In the genomic region with DNA sequence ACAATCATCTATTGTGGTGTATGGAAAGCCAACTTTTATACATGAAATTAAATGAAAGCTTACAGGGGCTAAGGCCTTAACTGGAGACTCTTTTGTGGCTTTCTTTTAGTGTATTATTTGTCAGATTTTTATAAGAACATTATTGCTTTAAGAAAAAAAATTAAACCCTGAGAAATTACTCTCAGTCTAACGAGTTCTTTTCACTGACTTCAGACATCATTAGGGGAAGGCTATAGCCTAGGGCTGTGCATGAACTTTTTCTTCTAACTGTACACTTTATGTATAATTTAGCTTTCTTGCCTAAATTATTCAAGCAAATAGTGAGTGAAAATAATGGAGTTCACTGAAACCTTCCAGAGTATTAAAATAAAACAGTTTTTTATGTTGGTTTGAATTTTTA, we compare ENCODE assay signal across 10 cellular contexts.
"Had no signal": no experiment of that assay in that cellular context is flagged by ENCODE, and none has a peak within 500 bp of the region (broad histone marks: within the 10 kb centered on the region; RNA-seq: fewer than 3 reads in every experiment).

No MANE protein-coding gene starts in this region.

- DNase-seq: GM23248, GOT3, H7, HFFc6, KBM-7 had no signal

- H3K9me3 ChIP-seq: HAP-1 had no signal

- H3K4me1 Mint-ChIP-seq: IgD-negative memory B cell had no signal

- H3K4me3 Mint-ChIP-seq: HFFc6, IgD-negative memory B cell had no signal

- H3K27me3 Mint-ChIP-seq: IgD-negative memory B cell had no signal

- H3K36me3 ChIP-seq: HAP-1 had no signal

- ATAC-seq: HCT116, HepG2 had no signal

- H3K27ac ChIP-seq: GM23248, HL-60 had no signal

- H3K4me3 ChIP-seq: GM23248, HAP-1 had no signal

- H3K36me3 Mint-ChIP-seq: IgD-negative memory B cell had no signal

- H3K27ac Mint-ChIP-seq: HFFc6, IgD-negative memory B cell had no signal

- H3K4me1 ChIP-seq: HAP-1 had no signal
